ENCODE assay signal across 4 cellular contexts in the genomic region with DNA sequence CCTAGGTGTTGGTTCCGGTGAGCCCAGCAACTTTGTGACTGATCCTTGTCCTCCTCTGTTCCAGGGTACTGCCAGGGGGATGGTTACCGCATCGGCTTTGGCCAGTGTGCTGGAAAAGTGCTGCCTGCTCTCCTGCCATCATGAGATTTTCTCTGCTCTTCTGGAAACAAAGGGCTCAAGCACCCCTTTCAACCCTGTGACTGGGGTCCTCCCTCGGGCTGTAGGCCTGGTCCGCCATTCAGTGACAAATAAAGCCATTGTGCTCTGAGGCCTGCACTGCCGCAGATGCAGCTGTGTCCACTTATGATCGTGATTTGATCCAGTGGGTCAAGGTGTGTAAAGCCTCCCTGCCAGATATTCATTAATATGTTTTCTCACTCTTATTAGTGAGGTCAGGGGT.
"Had no signal": no experiment of that assay in that cellular context is flagged by ENCODE, and none has a peak within 500 bp of the region (broad histone marks: within the 10 kb centered on the region; RNA-seq: fewer than 3 reads in every experiment).

No MANE protein-coding gene starts in this region.

- H3K4me3 Mint-ChIP-seq: GM23338, H9 had no signal

- H3K9me3 Mint-ChIP-seq: GM23338, H9 had no signal

- ATAC-seq: GM23338 had no signal

- DNase-seq: H9, HCEC 1CT, IMR-90 had no signal

- H3K27ac Mint-ChIP-seq: GM23338 had no signal
